ENCODE assay signal across 8 cellular contexts in the genomic region with DNA sequence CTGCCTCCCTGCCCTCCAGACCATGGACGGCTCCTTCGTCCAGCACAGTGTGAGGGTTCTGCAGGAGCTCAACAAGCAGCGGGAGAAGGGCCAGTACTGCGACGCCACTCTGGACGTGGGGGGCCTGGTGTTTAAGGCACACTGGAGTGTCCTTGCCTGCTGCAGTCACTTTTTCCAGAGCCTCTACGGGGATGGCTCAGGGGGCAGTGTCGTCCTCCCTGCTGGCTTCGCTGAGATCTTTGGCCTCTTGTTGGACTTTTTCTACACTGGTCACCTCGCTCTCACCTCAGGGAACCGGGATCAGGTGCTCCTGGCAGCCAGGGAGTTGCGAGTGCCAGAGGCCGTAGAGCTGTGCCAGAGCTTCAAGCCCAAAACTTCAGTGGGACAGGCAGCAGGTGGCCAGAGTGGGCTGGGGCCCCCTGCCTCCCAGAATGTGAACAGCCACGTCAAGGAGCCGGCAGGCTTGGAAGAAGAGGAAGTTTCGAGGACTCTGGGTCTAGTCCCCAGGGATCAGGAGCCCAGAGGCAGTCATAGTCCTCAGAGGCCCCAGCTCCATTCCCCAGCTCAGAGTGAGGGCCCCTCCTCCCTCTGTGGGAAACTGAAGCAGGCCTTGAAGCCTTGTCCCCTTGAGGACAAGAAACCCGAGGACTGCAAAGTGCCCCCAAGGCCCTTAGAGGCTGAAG. TPM values are rescaled to one million over a fixed set of nuclear protein-coding genes. Genes with fewer than 3 reads are reported as not detected.
DNase-seq lines count a peak whose midpoint lies in the region; ATAC-seq and TF ChIP-seq lines count a peak whose summit lies in the region.

No MANE protein-coding gene starts in this region.

- peak overlapping the region; percentile 98 for H3K27ac Mint-ChIP-seq in activated CD4-positive, alpha-beta T cell treated with anti-CD3 and anti-CD28 coated beads, Interleukin-2, amount 10 ng/mL, durations not matched to agents 7 days and 5 days

- no peaks in the 10 kb centered on the region for H3K36me3 ChIP-seq in cardiac muscle cell
- H3K36me3 ChIP-seq in gastrocnemius medialis: no peaks in the 10 kb centered on the region

- no peaks in the 10 kb centered on the region for H3K27me3 Mint-ChIP-seq in activated CD4-positive, alpha-beta T cell treated with anti-CD3 and anti-CD28 coated beads, Interleukin-2, amount 10 ng/mL, durations not matched to agents 7 days and 5 days

- peak overlapping the region; percentile 98 for H3K4me3 Mint-ChIP-seq in activated CD4-positive, alpha-beta T cell treated with anti-CD3 and anti-CD28 coated beads, Interleukin-2, amount 10 ng/mL, durations not matched to agents 7 days and 5 days

- no peak for DNase-seq in activated CD4-positive, alpha-beta T cell treated with anti-CD3 and anti-CD28 coated beads, Interleukin-2, amount 10 ng/mL, durations not matched to agents 7 days and 5 days
- DNase-seq in activated CD4-positive, alpha-beta T cell treated with anti-CD3 and anti-CD28 coated beads, Interleukin-2, amount 50 U/mL, for 4 hours: no peak
- DNase-seq in cardiac muscle cell (ENCODE audit: low read depth in 1 of 2, low spot score in 1 of 2) (no peak), gastrocnemius medialis (peak in 1 of 2 donors; percentile 77), globus pallidus (ENCODE audit: low spot score) (no peak)

- intact Hi-C loops in gastrocnemius medialis (cut with DNase I; ENCODE audit: low total_unique reads): loop anchor here (2.0 to 5.0 kb wide), 2 partner anchors 20 to 47 kb away; no protein-coding TSS in a partner anchor

- peaks cover 19% of the 10 kb centered on the region for H3K4me1 ChIP-seq in cardiac muscle cell (ENCODE audit: low read depth)
- H3K4me1 ChIP-seq in gastrocnemius medialis: peaks cover 17 to 35% of the 10 kb centered on the region in 2 donors

- CTCF ChIA-PET in activated CD4-positive, alpha-beta T cell treated with anti-CD3 and anti-CD28 coated beads, Interleukin-2, amount 10 ng/mL, durations not matched to agents 7 days and 5 days (lab: Charles Lee): interaction anchor here (1.0 to 7.3 kb wide), 10 partner anchors 8 to 39 kb away, joined by 3 to 49 read pairs (median 4); a partner anchor contains a TSS

- peak; percentile 10 to 36 for ATAC-seq in gastrocnemius medialis
- no peak for ATAC-seq in GM19395 (IDR thresholded peaks at IDR 0.05; ENCODE audit: unreplicated experiment)
- no peak for ATAC-seq in HG02840 (IDR thresholded peaks at IDR 0.05; ENCODE audit: low FRiP score, unreplicated experiment)

- no peaks in the 10 kb centered on the region for H3K9me3 Mint-ChIP-seq in activated CD4-positive, alpha-beta T cell treated with anti-CD3 and anti-CD28 coated beads, Interleukin-2, amount 10 ng/mL, durations not matched to agents 7 days and 5 days

- H3K27ac ChIP-seq in cardiac muscle cell (peak overlapping the region; percentile 66), gastrocnemius medialis (peak overlapping the region; percentile 91 to 98 (median 96))

- no peaks in the 10 kb centered on the region for H3K9me3 ChIP-seq in cardiac muscle cell (ENCODE audit: low read depth)
- no peaks in the 10 kb centered on the region for H3K9me3 ChIP-seq in gastrocnemius medialis

- peaks cover 41% of the 10 kb centered on the region for H3K4me1 Mint-ChIP-seq in activated CD4-positive, alpha-beta T cell treated with anti-CD3 and anti-CD28 coated beads, Interleukin-2, amount 10 ng/mL, durations not matched to agents 7 days and 5 days

- H3K4me3 ChIP-seq in WI38 (ENCODE audit: low read depth, low read length): peak overlapping the region; percentile 82
- peak overlapping the region; percentile 84 for H3K4me3 ChIP-seq in cardiac muscle cell
- H3K4me3 ChIP-seq in gastrocnemius medialis: peak overlapping the region; percentile 80 to 94 (median 86)

- POLR2A ChIA-PET in activated CD4-positive, alpha-beta T cell treated with anti-CD3 and anti-CD28 coated beads, Interleukin-2, amount 10 ng/mL, durations not matched to agents 7 days and 5 days (lab: Charles Lee): interaction anchor here (0.6 to 0.7 kb wide), 2 partner anchors 27 to 53 kb away, joined by 3 to 6 read pairs; a partner anchor contains a TSS

- peaks cover 4% of the 10 kb centered on the region for H3K36me3 Mint-ChIP-seq in activated CD4-positive, alpha-beta T cell treated with anti-CD3 and anti-CD28 coated beads, Interleukin-2, amount 10 ng/mL, durations not matched to agents 7 days and 5 days (ENCODE audit: low read depth)

- in situ Hi-C loops in gastrocnemius medialis (cut with MboI; ENCODE audit: low sequenced_read_pairs in 4 of 4): loop anchor here in 1 of 4 donors (10.0 kb wide), 1 partner anchor 54 kb away; no protein-coding TSS in a partner anchor

- no peak for TF ChIP-seq POLR2A in gastrocnemius medialis (IDR thresholded peaks at IDR 0.05)

- TF ChIP-seq CTCF in WI38 (IDR thresholded peaks at IDR 0.05; ENCODE audit: low read depth, low read length) (no peak), cardiac muscle cell (IDR thresholded peaks at IDR 0.05; ENCODE audit: low read depth, low read length) (no peak), gastrocnemius medialis (IDR thresholded peaks at IDR 0.05 in 4 of 5, conservative IDR thresholded peaks at IDR 0.05 in 1 of 5) (peak in 1 of 5 experiments; percentile 20)

- H3K27me3 ChIP-seq in cardiac muscle cell (no peaks in the 10 kb centered on the region), gastrocnemius medialis (no peaks in the 10 kb centered on the region)

RNA-seq across cellular contexts. Expression of a gene that starts 0.9 kb away (rescaled TPM):
- 10 to 100 TPM; 40.4 to 42.9 TPM for total RNA-seq in activated CD4-positive, alpha-beta T cell treated with anti-CD3 and anti-CD28 coated beads, Interleukin-2, amount 10 ng/mL, durations not matched to agents 7 days and 5 days
- total RNA-seq in cardiac muscle cell: 38.5 and 46.3 TPM in 2 replicates
- polyA plus RNA-seq in cardiac muscle cell: 22.4 and 28.8 TPM in 2 replicates
- total RNA-seq in gastrocnemius medialis: 10 to 100 TPM in 3 of 4 donors, 1 to 10 TPM in 1; 9.3 to 14.5 (median 11.3) TPM

RNA-seq across cellular contexts. Expression of a gene that starts 21.9 kb away (rescaled TPM):
- 10 to 100 TPM; 17.3 to 20.0 TPM for total RNA-seq in activated CD4-positive, alpha-beta T cell treated with anti-CD3 and anti-CD28 coated beads, Interleukin-2, amount 10 ng/mL, durations not matched to agents 7 days and 5 days
- total RNA-seq in cardiac muscle cell (62.7 and 90.5 TPM in 2 replicates), gastrocnemius medialis (100 to 1,000 TPM; 176 to 481 (median 267) TPM)
- polyA plus RNA-seq in cardiac muscle cell: 37.3 and 40.6 TPM in 2 replicates

RNA-seq across cellular contexts. Expression of a gene that starts 25.6 kb away (rescaled TPM):
- not detected for total RNA-seq in activated CD4-positive, alpha-beta T cell treated with anti-CD3 and anti-CD28 coated beads, Interleukin-2, amount 10 ng/mL, durations not matched to agents 7 days and 5 days
- total RNA-seq in cardiac muscle cell: not detected in 2 replicates
- 0.17 TPM in 1 of 2 replicates, not detected in the other for polyA plus RNA-seq in cardiac muscle cell
- total RNA-seq in gastrocnemius medialis: not detected

RNA-seq across cellular contexts. Expression of a gene that starts 26.4 kb away (rescaled TPM):
- 10 to 100 TPM; 42.7 to 44.5 TPM for total RNA-seq in activated CD4-positive, alpha-beta T cell treated with anti-CD3 and anti-CD28 coated beads, Interleukin-2, amount 10 ng/mL, durations not matched to agents 7 days and 5 days
- total RNA-seq in cardiac muscle cell: 22.4 and 33.2 TPM in 2 replicates
- polyA plus RNA-seq in cardiac muscle cell: 12.9 and 16.7 TPM in 2 replicates
- total RNA-seq in gastrocnemius medialis: 10 to 100 TPM; 13.6 to 33.0 (median 21.9) TPM

RNA-seq across cellular contexts. Expression of a gene that starts 32.8 kb away (rescaled TPM):
- total RNA-seq in activated CD4-positive, alpha-beta T cell treated with anti-CD3 and anti-CD28 coated beads, Interleukin-2, amount 10 ng/mL, durations not matched to agents 7 days and 5 days: 10 to 100 TPM; 12.4 to 12.5 TPM
- 20.6 and 31.6 TPM in 2 replicates for total RNA-seq in cardiac muscle cell
- polyA plus RNA-seq in cardiac muscle cell: 16.8 and 25.9 TPM in 2 replicates
- 1 to 10 TPM; 4.7 to 8.5 (median 5.3) TPM for total RNA-seq in gastrocnemius medialis

Comparison
In these comparisons a context has a peak if more than half of its experiments do, and no peak if none do; other contexts are left out.
1. ATAC-seq: peak in gastrocnemius medialis (2 of 2); none in GM19395 (single experiment) and HG02840 (single experiment).
2. Peak in every context shown above with its lines, with median percentiles within 50 percentile points of each other: H3K4me3 ChIP-seq.